ENCODE assay signal across 8 cellular contexts in genomic region chr1:154420172-154420571, GRCh38. TPM values are rescaled to one million over a fixed set of nuclear protein-coding genes. Genes with fewer than 3 reads are reported as not detected.
DNase-seq lines count a peak whose midpoint lies in the region; FAIRE-seq and TF ChIP-seq lines count a peak whose summit lies in the region.

No MANE protein-coding gene starts in this region.

- H3K27ac ChIP-seq in RWPE1 (peak overlapping the region; percentile 100), kidney (ENCODE audit: low read depth in 2 of 2, low read length in 2 of 2) (peak overlapping the region; percentile 91 to 96)

- intact Hi-C loops in kidney (cut with DNase I): no loop called here

- peak overlapping the region; percentile 37 to 53 for H3K9ac ChIP-seq in kidney (ENCODE audit: low read length in 2 of 2)

- CTCF ChIA-PET in RWPE1 (lab: Yijun Ruan, JAX): no interaction called here
- CTCF ChIA-PET in HEK293T (lab: Yijun Ruan, JAX): interaction anchor here (0.7 to 1.0 kb wide), 2 partner anchors 19 to 127 kb away, joined by 3 to 4 read pairs; no protein-coding TSS in a partner anchor

- no peak for TF ChIP-seq CTCF in RWPE1 (conservative IDR thresholded peaks at IDR 0.05; ENCODE audit: low read depth)
- TF ChIP-seq CTCF in kidney (IDR thresholded peaks at IDR 0.05; ENCODE audit: borderline replicate concordance, extremely low read depth, insufficient read depth): no peak

- peaks cover 45 to 47% of the 10 kb centered on the region in 2 donors for H3K4me1 ChIP-seq in kidney (ENCODE audit: control insufficient read depth in 1 of 2, insufficient read depth in 1 of 2, low read depth in 1 of 2, low read length in 2 of 2)

- POLR2A ChIA-PET in RWPE1 (lab: Yijun Ruan, JAX; ENCODE audit: low non-redundant PET) (no interaction called here), HEK293T (lab: Yijun Ruan, JAX) (interaction anchor here (1.0 kb wide), 1 partner anchor 94 kb away, joined by 3 read pairs; no protein-coding TSS in a partner anchor)

- DNase-seq in NCI-H2029 (lab: John Stamatoyannopoulos, UW): peak; percentile 49
- DNase-seq in NCI-H2029 treated with DMSO at 0.1 percent for 48 hours (lab: John Stamatoyannopoulos, UW): no peak
- peak; percentile 75 for DNase-seq in RWPE1 (ENCODE audit: low spot score)
- peak; percentile 94 for DNase-seq in astrocyte of the hippocampus (ENCODE audit: low read depth, low spot score)
- DNase-seq in kidney: peak; percentile 95
- DNase-seq in stimulated activated CD4-positive, alpha-beta T cell treated with anti-CD3 and anti-CD28 coated beads, Interleukin-2, amount 100 ng/mL, for 4 hours (ENCODE audit: low read depth): peak; percentile 47
- DNase-seq in NCI-H748 treated with DMSO at 0.1 percent for 48 hours (lab: John Stamatoyannopoulos, UW): no peak
- no peak for DNase-seq in HEK293T (ENCODE audit: extremely low spot score)

- peak overlapping the region in 1 of 2 donors; percentile 12 for H3K4me3 ChIP-seq in kidney (ENCODE audit: low read length in 2 of 2)

- no peak for FAIRE-seq in kidney (lab: Jason Lieb, UNC)

- H3K9me3 ChIP-seq in kidney (ENCODE audit: control insufficient read depth in 1 of 2, low read length in 2 of 2): no peaks in the 10 kb centered on the region

- H3K36me3 ChIP-seq in kidney (ENCODE audit: control insufficient read depth in 1 of 2, insufficient read depth in 2 of 2, low read length in 2 of 2): no peaks in the 10 kb centered on the region

TF ChIP-seq in HEK293T, 16 proteins besides CTCF, POLR2A, EP300 and RAD21:
- TF ChIP-seq ZNF384 (IDR thresholded peaks at IDR 0.05): no peak
- no peak for TF ChIP-seq ELF4 (IDR thresholded peaks at IDR 0.05)
- no peak for TF ChIP-seq L3MBTL2 (conservative IDR thresholded peaks at IDR 0.05)
- TF ChIP-seq TARDBP (IDR thresholded peaks at IDR 0.05): no peak
- TF ChIP-seq FOXA1 (IDR thresholded peaks at IDR 0.05): no peak
- TF ChIP-seq BHLHE40 (IDR thresholded peaks at IDR 0.05; ENCODE audit: borderline replicate concordance): no peak
- no peak for TF ChIP-seq SP1 (IDR thresholded peaks at IDR 0.05)
- no peak for TF ChIP-seq HDGF (IDR thresholded peaks at IDR 0.05; ENCODE audit: borderline replicate concordance)
- no peak for TF ChIP-seq PKNOX1 (IDR thresholded peaks at IDR 0.05)
- TF ChIP-seq SUZ12 (IDR thresholded peaks at IDR 0.05): no peak
- TF ChIP-seq ARNT (IDR thresholded peaks at IDR 0.05): no peak
- no peak for TF ChIP-seq LEF1 (IDR thresholded peaks at IDR 0.05; ENCODE audit: borderline replicate concordance)
- TF ChIP-seq FOXM1 (IDR thresholded peaks at IDR 0.05; ENCODE audit: borderline replicate concordance): no peak
- no peak for TF ChIP-seq NFRKB (IDR thresholded peaks at IDR 0.05)
- no peak for TF ChIP-seq FOXK2 (IDR thresholded peaks at IDR 0.05)
- TF ChIP-seq CTBP1 (IDR thresholded peaks at IDR 0.05; ENCODE audit: borderline replicate concordance): no peak
TF ChIP-seq in HEK293T: peak in this region for 0.

RNA-seq across cellular contexts. Expression of gene IL6R, which starts 15.0 kb away (rescaled TPM):
- 33.0 TPM for total RNA-seq in kidney
- polyA plus RNA-seq in kidney (ENCODE audit: insufficient read depth, low read depth, low replicate concordance): 6.2 TPM

Comparison
In these comparisons a context has a peak if more than half of its experiments do, and no peak if none do; other contexts are left out.
1. DNase-seq: peak in NCI-H2029 (single experiment), RWPE1 (single experiment), astrocyte of the hippocampus (single experiment), kidney (single experiment) and stimulated activated CD4-positive, alpha-beta T cell treated with anti-CD3 and anti-CD28 coated beads, Interleukin-2, amount 100 ng/mL, for 4 hours (single experiment); none in NCI-H2029 treated with DMSO at 0.1 percent for 48 hours (single experiment), NCI-H748 treated with DMSO at 0.1 percent for 48 hours (single experiment) and HEK293T (single experiment).